ENCODE assay signal across 15 cellular contexts in genomic region chr16:19812986-19813385, GRCh38.
DNase-seq lines count a peak whose midpoint lies in the region; ATAC-seq and TF ChIP-seq lines count a peak whose summit lies in the region.
"Had no signal": no experiment of that assay in that cellular context is flagged by ENCODE, and none has a peak within 500 bp of the region (broad histone marks: within the 10 kb centered on the region; RNA-seq: fewer than 3 reads in every experiment).

No MANE protein-coding gene starts in this region.

- no peaks in the 10 kb centered on the region for H3K9me2 ChIP-seq in SK-N-SH

- TF ChIP-seq EP300 in SK-N-SH (IDR thresholded peaks at IDR 0.05; ENCODE audit: borderline replicate concordance in 1 of 2, low read depth in 1 of 2, low read length in 1 of 2), result no peak

- no peaks in the 10 kb centered on the region for H3K79me2 ChIP-seq in SK-N-SH (ENCODE audit: insufficient read depth)

- no peaks in the 10 kb centered on the region for H3K9me3 ChIP-seq in SK-N-SH
- no peaks in the 10 kb centered on the region for H3K9me3 ChIP-seq in HEK293 (ENCODE audit: control insufficient read depth, insufficient read depth, low read depth, low read length)
- H3K9me3 ChIP-seq in body of pancreas, result no peaks in the 10 kb centered on the region

- no peak overlapping the region for H2AFZ ChIP-seq in SK-N-SH (ENCODE audit: low read depth)

- H3K9me3 Mint-ChIP-seq in type B pancreatic cell, result peaks cover 8% of the 10 kb centered on the region

- H3K27me3 ChIP-seq in SK-N-SH (ENCODE audit: insufficient read depth), result no peaks in the 10 kb centered on the region
- no peaks in the 10 kb centered on the region for H3K27me3 ChIP-seq in body of pancreas
- H3K27me3 ChIP-seq: BLaER1 had no signal

- peaks cover 7% of the 10 kb centered on the region for H3K36me3 Mint-ChIP-seq in type B pancreatic cell
- H3K36me3 Mint-ChIP-seq: CD8-positive, alpha-beta memory T cell had no signal

- TF ChIP-seq CTCF in SK-N-SH (IDR thresholded peaks at IDR 0.05) (no peak), HEK293 (tag by site-specific recombination; IDR thresholded peaks at IDR 0.05) (no peak), body of pancreas (IDR thresholded peaks at IDR 0.05) (no peak), type B pancreatic cell (conservative IDR thresholded peaks at IDR 0.05) (no peak)

- H3K4me1 Mint-ChIP-seq in type B pancreatic cell (ENCODE audit: unreplicated experiment), result peaks cover 6% of the 10 kb centered on the region
- H3K4me1 Mint-ChIP-seq: CD8-positive, alpha-beta memory T cell; IgD-negative memory B cell had no signal

- CTCF ChIA-PET in SK-N-SH (lab: Yijun Ruan, JAX) (no interaction called here), HEK293 (lab: Yijun Ruan, JAX) (no interaction called here)

- TF ChIP-seq POLR2A in body of pancreas (IDR thresholded peaks at IDR 0.05), result no peak

- H3K4me3 ChIP-seq in SK-N-SH (ENCODE audit: low read depth in 2 of 2, low read length in 1 of 2), result no peak overlapping the region
- H3K4me3 ChIP-seq in HEK293 (ENCODE audit: low read depth, low read length), result no peak overlapping the region
- no peak overlapping the region for H3K4me3 ChIP-seq in body of pancreas
- H3K4me3 ChIP-seq: BLaER1 had no signal

- DNase-seq in SK-N-SH (no peak), body of pancreas (no peak), type B pancreatic cell (ENCODE audit: extremely low spot score, unreplicated experiment) (peak; percentile 7), KBM-7 (no peak), mucosa of gallbladder (ENCODE audit: low spot score) (no peak)
- DNase-seq: AML-193; Caco-2; CD8-positive, alpha-beta memory T cell; DMS53; H7 had no signal

- H3K4me2 ChIP-seq in SK-N-SH, result no peak overlapping the region
- H3K4me2 ChIP-seq: BLaER1 had no signal

- no peak overlapping the region for H3K4me3 Mint-ChIP-seq in type B pancreatic cell
- H3K4me3 Mint-ChIP-seq: CD8-positive, alpha-beta memory T cell; IgD-negative memory B cell had no signal

- TF ChIP-seq RAD21 in SK-N-SH (IDR thresholded peaks at IDR 0.05; ENCODE audit: low read length), result no peak

- H3K36me3 ChIP-seq in SK-N-SH (replicated peaks in 1 of 2; ENCODE audit: control insufficient read depth in 1 of 2, insufficient read depth in 2 of 2, low read length in 1 of 2) (no peaks in the 10 kb centered on the region), HEK293 (ENCODE audit: control insufficient read depth in 2 of 2, insufficient read depth in 1 of 2, low read length in 2 of 2) (no peaks in the 10 kb centered on the region), body of pancreas (replicated peaks in 1 of 2; ENCODE audit: insufficient read depth in 1 of 2, low read depth in 2 of 2) (no peaks in the 10 kb centered on the region)
- H3K36me3 ChIP-seq: BLaER1 had no signal

- H3K4me1 ChIP-seq in SK-N-SH (ENCODE audit: control insufficient read depth in 1 of 2, insufficient read depth in 2 of 2, low read depth in 1 of 2, low read length in 1 of 2), result peaks cover 0 to 10% of the 10 kb centered on the region in 2 experiments; a peak in 1 of 4 replicates
- H3K4me1 ChIP-seq in HEK293 (ENCODE audit: control insufficient read depth, insufficient read depth, low read length), result no peaks in the 10 kb centered on the region
- H3K4me1 ChIP-seq in body of pancreas, result peaks cover 58% of the 10 kb centered on the region

- in situ Hi-C loops in KBM-7 (cut with MboI; ENCODE audit: low pct_unique_long_range_greater_than_20kb, low sequenced_read_pairs), result no loop called here

- POLR2A ChIA-PET in SK-N-SH (lab: Yijun Ruan, JAX) (interaction anchor here (0.7 kb wide), 1 partner anchor 8 kb away, joined by 3 read pairs; no protein-coding TSS in a partner anchor), HEK293 (lab: Yijun Ruan, JAX) (no interaction called here)

- no peak overlapping the region for H3K9ac ChIP-seq in SK-N-SH
- H3K9ac ChIP-seq: BLaER1 had no signal

- H4K20me1 ChIP-seq in SK-N-SH (ENCODE audit: insufficient read depth), result no peaks in the 10 kb centered on the region
- H4K20me1 ChIP-seq: BLaER1 had no signal

- H3K27me3 Mint-ChIP-seq in type B pancreatic cell, result no peaks in the 10 kb centered on the region
- H3K27me3 Mint-ChIP-seq: IgD-negative memory B cell had no signal

- no peak for ATAC-seq in SK-N-SH treated with all-trans-retinoic acid at 6 μM for 48 hours
- ATAC-seq in body of pancreas, result no peak

- H3K27ac Mint-ChIP-seq in type B pancreatic cell, result no peak overlapping the region
- H3K27ac Mint-ChIP-seq: CD8-positive, alpha-beta memory T cell; IgD-negative memory B cell had no signal

- intact Hi-C loops in body of pancreas (cut with DNase I), result no loop called here

- H3K27ac ChIP-seq in SK-N-SH (ENCODE audit: low read depth in 2 of 2, low read length in 1 of 2), result no peak overlapping the region
- H3K27ac ChIP-seq in HEK293 (ENCODE audit: extremely low read depth, low read depth, low read length), result no peak overlapping the region
- H3K27ac ChIP-seq in body of pancreas, result peak overlapping the region in 3 of 4 donors; percentile 84 to 94 (median 88)
- H3K27ac ChIP-seq: 22Rv1, BLaER1 had no signal

- H3F3A ChIP-seq in SK-N-SH (replicated peaks; ENCODE audit: insufficient read depth), result no peaks in the 10 kb centered on the region

TF ChIP-seq in SK-N-SH treated with all-trans-retinoic acid at 6 μM for 48 hours, 23 proteins besides CTCF, POLR2A, EP300 and RAD21 (continues in another document):
- TF ChIP-seq, protein P1, sequence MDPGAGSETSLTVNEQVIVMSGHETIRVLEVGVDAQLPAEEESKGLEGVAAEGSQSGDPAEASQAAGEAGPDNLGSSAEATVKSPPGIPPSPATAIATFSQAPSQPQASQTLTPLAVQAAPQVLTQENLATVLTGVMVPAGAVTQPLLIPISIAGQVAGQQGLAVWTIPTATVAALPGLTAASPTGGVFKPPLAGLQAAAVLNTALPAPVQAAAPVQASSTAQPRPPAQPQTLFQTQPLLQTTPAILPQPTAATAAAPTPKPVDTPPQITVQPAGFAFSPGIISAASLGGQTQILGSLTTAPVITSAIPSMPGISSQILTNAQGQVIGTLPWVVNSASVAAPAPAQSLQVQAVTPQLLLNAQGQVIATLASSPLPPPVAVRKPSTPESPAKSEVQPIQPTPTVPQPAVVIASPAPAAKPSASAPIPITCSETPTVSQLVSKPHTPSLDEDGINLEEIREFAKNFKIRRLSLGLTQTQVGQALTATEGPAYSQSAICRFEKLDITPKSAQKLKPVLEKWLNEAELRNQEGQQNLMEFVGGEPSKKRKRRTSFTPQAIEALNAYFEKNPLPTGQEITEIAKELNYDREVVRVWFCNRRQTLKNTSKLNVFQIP (CRISPR knock-in tag; IDR thresholded peaks at IDR 0.05; ENCODE audit: borderline replicate concordance, low read depth), result no peak
- TF ChIP-seq ZFP30 (CRISPR knock-in tag; IDR thresholded peaks at IDR 0.05), result peak; percentile 55

TF ChIP-seq in SK-N-SH, 30 proteins besides CTCF, POLR2A, EP300 and RAD21 (continues in another document):
- TF ChIP-seq EZH2phosphoT487 (IDR thresholded peaks at IDR 0.05; ENCODE audit: borderline replicate concordance, low read depth) (no peak), RCOR1 (IDR thresholded peaks at IDR 0.05; ENCODE audit: low read length) (no peak), TEAD4 (IDR thresholded peaks at IDR 0.05; ENCODE audit: borderline replicate concordance, insufficient read depth) (no peak), MEF2A (IDR thresholded peaks at IDR 0.05; ENCODE audit: borderline replicate concordance, low read depth) (no peak), MXI1 (IDR thresholded peaks at IDR 0.05; ENCODE audit: low read depth, low read length) (no peak), TAF1 (IDR thresholded peaks at IDR 0.05; ENCODE audit: borderline replicate concordance, low read depth, low read length) (no peak), NRF1 (IDR thresholded peaks at IDR 0.05; ENCODE audit: low read depth, low read length) (no peak), JUND (IDR thresholded peaks at IDR 0.05) (no peak), GATA2 (CRISPR knock-in tag; IDR thresholded peaks at IDR 0.05) (no peak)
- TF ChIP-seq, protein P2, sequence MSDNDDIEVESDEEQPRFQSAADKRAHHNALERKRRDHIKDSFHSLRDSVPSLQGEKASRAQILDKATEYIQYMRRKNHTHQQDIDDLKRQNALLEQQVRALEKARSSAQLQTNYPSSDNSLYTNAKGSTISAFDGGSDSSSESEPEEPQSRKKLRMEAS (IDR thresholded peaks at IDR 0.05; ENCODE audit: low read depth), result no peak
- TF ChIP-seq, protein P3, sequence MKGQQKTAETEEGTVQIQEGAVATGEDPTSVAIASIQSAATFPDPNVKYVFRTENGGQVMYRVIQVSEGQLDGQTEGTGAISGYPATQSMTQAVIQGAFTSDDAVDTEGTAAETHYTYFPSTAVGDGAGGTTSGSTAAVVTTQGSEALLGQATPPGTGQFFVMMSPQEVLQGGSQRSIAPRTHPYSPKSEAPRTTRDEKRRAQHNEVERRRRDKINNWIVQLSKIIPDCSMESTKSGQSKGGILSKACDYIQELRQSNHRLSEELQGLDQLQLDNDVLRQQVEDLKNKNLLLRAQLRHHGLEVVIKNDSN (IDR thresholded peaks at IDR 0.05; ENCODE audit: borderline replicate concordance, low read depth), result no peak

TF ChIP-seq in HEK293, 187 proteins besides CTCF, POLR2A, EP300 and RAD21:
- TF ChIP-seq ZNF621 (tag by site-specific recombination; IDR thresholded peaks at IDR 0.05), result no peak
- TF ChIP-seq ZNF133 (tag by site-specific recombination; IDR thresholded peaks at IDR 0.05), result peak; percentile 86

Comparison
In these comparisons a context has a peak if more than half of its experiments do, and no peak if none do; other contexts are left out.
1. H3K27ac ChIP-seq: peak in body of pancreas (3 of 4); none in SK-N-SH (0 of 2) and HEK293 (single experiment).